In the genomic region with DNA sequence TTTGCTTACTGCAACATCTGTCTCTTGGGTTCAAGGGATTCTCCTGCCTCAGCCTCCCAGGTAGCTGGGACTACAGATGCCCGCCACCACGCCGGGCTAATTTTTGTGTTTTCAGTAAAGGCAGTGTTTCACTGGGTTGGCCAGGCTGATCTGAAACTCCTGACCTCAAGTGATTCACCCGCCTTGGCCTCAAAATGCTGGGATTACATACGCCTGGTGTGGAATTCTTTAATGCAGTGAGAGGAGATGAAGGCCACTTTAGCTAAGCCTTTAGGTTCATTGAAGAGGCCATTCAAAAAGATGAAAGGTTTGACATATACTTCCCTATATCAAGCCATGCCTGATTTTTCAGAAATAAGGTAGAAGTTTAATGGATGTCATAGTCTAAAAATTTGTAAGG, we compare ENCODE assay signal across 19 cellular contexts.
"Had no signal": no experiment of that assay in that cellular context is flagged by ENCODE, and none has a peak within 500 bp of the region (broad histone marks: within the 10 kb centered on the region; RNA-seq: fewer than 3 reads in every experiment).

No MANE protein-coding gene starts in this region.

- H3K9me3 ChIP-seq: colonic mucosa had no signal

- DNase-seq: activated B cell treated with CpG ODN at 0.5 μM for 24 hours; activated CD4-positive, alpha-beta T cell treated with anti-CD3 and anti-CD28 coated beads for 1 hour; activated CD4-positive, alpha-beta T cell treated with anti-CD3 and anti-CD28 coated beads, Interleukin-2, amount 10 ng/mL, durations not matched to agents 24 days and 14 days; activated CD4-positive, alpha-beta T cell treated with anti-CD3 and anti-CD28 coated beads, Interleukin-2, amount 50 U/mL, for 48 hours; activated CD8-positive, alpha-beta memory T cell treated with anti-CD3 and anti-CD28 coated beads, Interleukin-2, amount 10 ng/mL, durations not matched to agents 7 days and 5 days; activated effector memory CD4-positive, alpha-beta T cell treated with anti-CD3 and anti-CD28 coated beads, Interleukin-2, amount 50 U/mL, for 16 hours; activated naive CD4-positive, alpha-beta T cell treated with anti-CD3 and anti-CD28 coated beads for 36 hours; activated T-cell treated with anti-CD3 and anti-CD28 coated beads, Interleukin-2, amount 50 U/mL, for 24 hours; colonic mucosa; NCI-H146; NCI-H187 treated with DMSO at 0.1 percent for 48 hours; NCI-H2171; NCI-H2227 treated with DMSO at 0.1 percent for 48 hours; NCI-H446 treated with DMSO at 0.1 percent for 48 hours; NCI-H526 treated with DMSO at 0.1 percent for 48 hours; NCI-H82; SIG-M5; T-helper 1 cell had no signal

- H3K27me3 ChIP-seq: colonic mucosa had no signal

- H3K36me3 ChIP-seq: colonic mucosa had no signal

- H3K4me3 ChIP-seq: colonic mucosa had no signal

- H3K36me3 Mint-ChIP-seq: activated CD8-positive, alpha-beta memory T cell treated with anti-CD3 and anti-CD28 coated beads, Interleukin-2, amount 10 ng/mL, durations not matched to agents 7 days and 5 days; activated naive CD8-positive, alpha-beta T cell had no signal

- H3K27ac ChIP-seq: colonic mucosa had no signal

- H3K9me3 Mint-ChIP-seq: activated B cell treated with CpG ODN at 0.5 μM for 24 hours; activated naive CD4-positive, alpha-beta T cell treated with anti-CD3 and anti-CD28 coated beads for 36 hours; activated T-cell treated with anti-CD3 and anti-CD28 coated beads, Interleukin-2, amount 50 U/mL, for 24 hours had no signal

- H3K27me3 Mint-ChIP-seq: activated B cell treated with CpG ODN at 0.5 μM for 24 hours; activated CD4-positive, alpha-beta T cell treated with anti-CD3 and anti-CD28 coated beads, Interleukin-2, amount 10 ng/mL, durations not matched to agents 24 days and 14 days; activated CD8-positive, alpha-beta memory T cell treated with anti-CD3 and anti-CD28 coated beads, Interleukin-2, amount 10 ng/mL, durations not matched to agents 7 days and 5 days; activated naive CD8-positive, alpha-beta T cell; activated T-cell treated with anti-CD3 and anti-CD28 coated beads, Interleukin-2, amount 50 U/mL, for 24 hours had no signal

- H3K4me1 Mint-ChIP-seq: activated CD4-positive, alpha-beta T cell treated with anti-CD3 and anti-CD28 coated beads, Interleukin-2, amount 10 ng/mL, durations not matched to agents 24 days and 14 days; activated CD8-positive, alpha-beta memory T cell treated with anti-CD3 and anti-CD28 coated beads, Interleukin-2, amount 10 ng/mL, durations not matched to agents 7 days and 5 days had no signal

- ATAC-seq: activated CD8-positive, alpha-beta memory T cell treated with anti-CD3 and anti-CD28 coated beads, Interleukin-2, amount 10 ng/mL, durations not matched to agents 7 days and 5 days had no signal

- H3K4me1 ChIP-seq: colonic mucosa had no signal

- H3K27ac Mint-ChIP-seq: activated B cell treated with CpG ODN at 0.5 μM for 24 hours; activated CD4-positive, alpha-beta T cell treated with anti-CD3 and anti-CD28 coated beads, Interleukin-2, amount 10 ng/mL, durations not matched to agents 24 days and 14 days; activated CD8-positive, alpha-beta memory T cell treated with anti-CD3 and anti-CD28 coated beads, Interleukin-2, amount 10 ng/mL, durations not matched to agents 7 days and 5 days; activated naive CD4-positive, alpha-beta T cell treated with anti-CD3 and anti-CD28 coated beads for 36 hours; activated naive CD8-positive, alpha-beta T cell; activated T-cell treated with anti-CD3 and anti-CD28 coated beads, Interleukin-2, amount 50 U/mL, for 24 hours had no signal

- H3K4me3 Mint-ChIP-seq: activated B cell treated with CpG ODN at 0.5 μM for 24 hours; activated CD4-positive, alpha-beta T cell treated with anti-CD3 and anti-CD28 coated beads, Interleukin-2, amount 10 ng/mL, durations not matched to agents 24 days and 14 days; activated CD8-positive, alpha-beta memory T cell treated with anti-CD3 and anti-CD28 coated beads, Interleukin-2, amount 10 ng/mL, durations not matched to agents 7 days and 5 days; activated naive CD4-positive, alpha-beta T cell treated with anti-CD3 and anti-CD28 coated beads for 36 hours; activated naive CD8-positive, alpha-beta T cell; activated T-cell treated with anti-CD3 and anti-CD28 coated beads, Interleukin-2, amount 50 U/mL, for 24 hours had no signal
